22 cellular contexts compared by ENCODE assay signal in the genomic region with DNA sequence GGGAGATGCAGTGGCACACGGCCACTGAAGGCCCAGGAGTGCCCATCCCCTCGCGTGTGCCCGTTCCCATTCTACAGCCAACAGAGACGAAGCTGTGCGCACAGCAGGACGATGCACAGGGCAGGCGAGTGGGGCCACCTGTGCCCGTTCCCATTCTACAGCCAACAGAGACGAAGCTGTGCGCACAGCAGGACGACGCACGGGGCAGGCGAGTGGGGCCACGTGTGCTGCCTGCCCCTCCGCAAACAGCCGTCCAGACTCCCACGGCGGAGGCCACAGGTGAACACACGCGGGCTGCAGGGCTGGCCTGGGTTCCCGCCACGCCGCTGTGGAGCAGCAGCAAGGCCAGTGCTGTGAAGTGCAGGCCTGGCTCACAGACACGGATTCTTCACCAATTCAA.
"Had no signal": no experiment of that assay in that cellular context is flagged by ENCODE, and none has a peak within 500 bp of the region (broad histone marks: within the 10 kb centered on the region; RNA-seq: fewer than 3 reads in every experiment).

No MANE protein-coding gene starts in this region.

- H3K4me3 ChIP-seq: cardiac muscle cell, sigmoid colon, spleen, thyroid gland had no signal

- H3K27ac Mint-ChIP-seq: activated CD4-positive, alpha-beta memory T cell treated with anti-CD3 and anti-CD28 coated beads for 36 hours; activated naive CD4-positive, alpha-beta T cell treated with anti-CD3 and anti-CD28 coated beads for 36 hours; nephron; T-helper 1 cell treated with Interleukin-12 subunit alpha and Interleukin-12 subunit beta and Interleukin-4 antibody, amounts not matched to agents 30 μg/mL and 1 μg/mL, for 36 hours had no signal

- H3K36me3 ChIP-seq: cardiac muscle cell had no signal

- H3K4me3 Mint-ChIP-seq: activated CD4-positive, alpha-beta memory T cell treated with anti-CD3 and anti-CD28 coated beads for 36 hours; activated naive CD4-positive, alpha-beta T cell treated with anti-CD3 and anti-CD28 coated beads for 36 hours; activated T-cell treated with anti-CD3 and anti-CD28 coated beads, Interleukin-2, amount 50 U/mL, for 72 hours; nephron; T-helper 1 cell treated with Interleukin-12 subunit alpha and Interleukin-12 subunit beta and Interleukin-4 antibody, amounts not matched to agents 30 μg/mL and 1 μg/mL, for 36 hours had no signal

- ATAC-seq: activated T-cell treated with anti-CD3 and anti-CD28 coated beads, Interleukin-2, amount 50 U/mL, for 72 hours; esophagus mucosa had no signal

- H3K9me3 ChIP-seq: sigmoid colon, spleen, thyroid gland had no signal

- H3K27ac ChIP-seq: cardiac muscle cell, sigmoid colon, spleen, thyroid gland had no signal

- H3K9me3 Mint-ChIP-seq: activated CD4-positive, alpha-beta memory T cell treated with anti-CD3 and anti-CD28 coated beads for 36 hours; activated naive CD4-positive, alpha-beta T cell treated with anti-CD3 and anti-CD28 coated beads for 36 hours; activated T-cell treated with anti-CD3 and anti-CD28 coated beads, Interleukin-2, amount 50 U/mL, for 72 hours; nephron; T-helper 1 cell treated with Interleukin-12 subunit alpha and Interleukin-12 subunit beta and Interleukin-4 antibody, amounts not matched to agents 30 μg/mL and 1 μg/mL, for 36 hours had no signal

- H3K27me3 ChIP-seq: cardiac muscle cell, sigmoid colon, spleen, thyroid gland had no signal

- H3K27me3 Mint-ChIP-seq: activated CD4-positive, alpha-beta memory T cell treated with anti-CD3 and anti-CD28 coated beads for 36 hours had no signal

- H3K4me1 Mint-ChIP-seq: nephron had no signal

- H3K4me1 ChIP-seq: sigmoid colon, thyroid gland had no signal

- DNase-seq: activated CD4-positive, alpha-beta memory T cell treated with anti-CD3 and anti-CD28 coated beads for 36 hours; activated CD4-positive, alpha-beta T cell treated with anti-CD3 and anti-CD28 coated beads for 4 hours; activated CD4-positive, CD25-positive, alpha-beta regulatory T cell; activated effector memory CD4-positive, alpha-beta T cell treated with Interleukin-2 at 50 U/mL for 16 hours; activated naive CD4-positive, alpha-beta T cell treated with anti-CD3 and anti-CD28 coated beads for 36 hours; activated T-cell treated with anti-CD3 and anti-CD28 coated beads, Interleukin-2, amount 50 U/mL, for 72 hours; amygdala; dermis blood vessel endothelial cell; effector CD8-positive, alpha-beta T cell; foreskin melanocyte; hippocampal formation; midbrain; occipital lobe; sigmoid colon; spleen; stimulated activated CD4-positive, alpha-beta T cell treated with anti-CD3 and anti-CD28 coated beads, Interleukin-4, amount 100 ng/mL, for 1 hour; stimulated activated naive CD4-positive, alpha-beta T cell treated with Interleukin-2 at 50 U/mL for 16 hours; thyroid gland had no signal
